2 cellular contexts compared by ENCODE assay signal in the genomic region with DNA sequence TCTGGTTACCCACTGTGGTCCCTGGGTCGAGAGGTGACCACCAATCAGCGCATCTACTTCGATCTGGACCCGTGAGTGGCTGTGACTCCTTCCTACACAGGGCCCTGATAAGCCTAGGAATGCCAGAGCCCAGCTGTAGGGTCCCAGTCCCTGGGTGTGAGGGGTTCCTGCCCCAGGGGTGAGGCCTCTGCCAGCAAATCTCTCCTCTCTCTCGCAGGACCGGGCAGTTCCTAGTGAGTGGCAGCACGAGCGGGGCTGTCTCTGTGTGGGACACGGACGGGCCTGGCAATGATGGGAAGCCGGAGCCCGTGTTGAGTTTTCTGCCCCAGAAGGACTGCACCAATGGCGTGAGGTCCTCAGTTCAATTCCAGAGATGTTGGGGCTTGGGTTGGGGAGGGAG.
TF ChIP-seq lines count a peak whose summit lies in the region.

No MANE protein-coding gene starts in this region.

TF ChIP-seq in HCT116, 20 proteins besides CTCF, POLR2A, EP300 and RAD21:
- TF ChIP-seq, protein P1, sequence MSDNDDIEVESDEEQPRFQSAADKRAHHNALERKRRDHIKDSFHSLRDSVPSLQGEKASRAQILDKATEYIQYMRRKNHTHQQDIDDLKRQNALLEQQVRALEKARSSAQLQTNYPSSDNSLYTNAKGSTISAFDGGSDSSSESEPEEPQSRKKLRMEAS (IDR thresholded peaks at IDR 0.05): no peak
- TF ChIP-seq, protein P2, sequence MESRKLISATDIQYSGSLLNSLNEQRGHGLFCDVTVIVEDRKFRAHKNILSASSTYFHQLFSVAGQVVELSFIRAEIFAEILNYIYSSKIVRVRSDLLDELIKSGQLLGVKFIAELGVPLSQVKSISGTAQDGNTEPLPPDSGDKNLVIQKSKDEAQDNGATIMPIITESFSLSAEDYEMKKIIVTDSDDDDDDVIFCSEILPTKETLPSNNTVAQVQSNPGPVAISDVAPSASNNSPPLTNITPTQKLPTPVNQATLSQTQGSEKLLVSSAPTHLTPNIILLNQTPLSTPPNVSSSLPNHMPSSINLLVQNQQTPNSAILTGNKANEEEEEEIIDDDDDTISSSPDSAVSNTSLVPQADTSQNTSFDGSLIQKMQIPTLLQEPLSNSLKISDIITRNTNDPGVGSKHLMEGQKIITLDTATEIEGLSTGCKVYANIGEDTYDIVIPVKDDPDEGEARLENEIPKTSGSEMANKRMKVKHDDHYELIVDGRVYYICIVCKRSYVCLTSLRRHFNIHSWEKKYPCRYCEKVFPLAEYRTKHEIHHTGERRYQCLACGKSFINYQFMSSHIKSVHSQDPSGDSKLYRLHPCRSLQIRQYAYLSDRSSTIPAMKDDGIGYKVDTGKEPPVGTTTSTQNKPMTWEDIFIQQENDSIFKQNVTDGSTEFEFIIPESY (IDR thresholded peaks at IDR 0.05; ENCODE audit: extremely low read depth, insufficient replicate concordance, low read length): no peak
- no peak for TF ChIP-seq ELF1 (IDR thresholded peaks at IDR 0.05; ENCODE audit: borderline replicate concordance, low read depth)
- TF ChIP-seq SRF (IDR thresholded peaks at IDR 0.05; ENCODE audit: low read depth): no peak
- no peak for TF ChIP-seq TCF7L2 (IDR thresholded peaks at IDR 0.05; ENCODE audit: borderline replicate concordance, extremely low read depth, insufficient read depth, insufficient read length)

TF ChIP-seq in H1, 55 proteins besides CTCF, POLR2A, EP300 and RAD21:
- TF ChIP-seq SIRT6 (IDR thresholded peaks at IDR 0.05; ENCODE audit: low read length) (no peak), BACH1 (IDR thresholded peaks at IDR 0.05; ENCODE audit: low read length) (no peak), NANOG (IDR thresholded peaks at IDR 0.05; ENCODE audit: insufficient read depth, low read depth, low read length, poor library complexity, severe bottlenecking) (no peak), KDM1A (IDR thresholded peaks at IDR 0.05; ENCODE audit: borderline replicate concordance, low read length) (no peak), SP4 (IDR thresholded peaks at IDR 0.05; ENCODE audit: low read length) (no peak), POLR2AphosphoS5 (IDR thresholded peaks at IDR 0.05; ENCODE audit: low read depth, low read length) (no peak), MAFK (IDR thresholded peaks at IDR 0.05; ENCODE audit: low read depth, low read length) (no peak), TAF7 (optimal IDR thresholded peaks at IDR 0.05; ENCODE audit: borderline replicate concordance, low read depth, low read length) (no peak)
- TF ChIP-seq, protein P3, sequence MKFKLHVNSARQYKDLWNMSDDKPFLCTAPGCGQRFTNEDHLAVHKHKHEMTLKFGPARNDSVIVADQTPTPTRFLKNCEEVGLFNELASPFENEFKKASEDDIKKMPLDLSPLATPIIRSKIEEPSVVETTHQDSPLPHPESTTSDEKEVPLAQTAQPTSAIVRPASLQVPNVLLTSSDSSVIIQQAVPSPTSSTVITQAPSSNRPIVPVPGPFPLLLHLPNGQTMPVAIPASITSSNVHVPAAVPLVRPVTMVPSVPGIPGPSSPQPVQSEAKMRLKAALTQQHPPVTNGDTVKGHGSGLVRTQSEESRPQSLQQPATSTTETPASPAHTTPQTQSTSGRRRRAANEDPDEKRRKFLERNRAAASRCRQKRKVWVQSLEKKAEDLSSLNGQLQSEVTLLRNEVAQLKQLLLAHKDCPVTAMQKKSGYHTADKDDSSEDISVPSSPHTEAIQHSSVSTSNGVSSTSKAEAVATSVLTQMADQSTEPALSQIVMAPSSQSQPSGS (IDR thresholded peaks at IDR 0.05; ENCODE audit: low read length): no peak
- TF ChIP-seq, protein P1 (IDR thresholded peaks at IDR 0.05): no peak
TF ChIP-seq in H1: peak in this region for 0.
